In the genomic region with DNA sequence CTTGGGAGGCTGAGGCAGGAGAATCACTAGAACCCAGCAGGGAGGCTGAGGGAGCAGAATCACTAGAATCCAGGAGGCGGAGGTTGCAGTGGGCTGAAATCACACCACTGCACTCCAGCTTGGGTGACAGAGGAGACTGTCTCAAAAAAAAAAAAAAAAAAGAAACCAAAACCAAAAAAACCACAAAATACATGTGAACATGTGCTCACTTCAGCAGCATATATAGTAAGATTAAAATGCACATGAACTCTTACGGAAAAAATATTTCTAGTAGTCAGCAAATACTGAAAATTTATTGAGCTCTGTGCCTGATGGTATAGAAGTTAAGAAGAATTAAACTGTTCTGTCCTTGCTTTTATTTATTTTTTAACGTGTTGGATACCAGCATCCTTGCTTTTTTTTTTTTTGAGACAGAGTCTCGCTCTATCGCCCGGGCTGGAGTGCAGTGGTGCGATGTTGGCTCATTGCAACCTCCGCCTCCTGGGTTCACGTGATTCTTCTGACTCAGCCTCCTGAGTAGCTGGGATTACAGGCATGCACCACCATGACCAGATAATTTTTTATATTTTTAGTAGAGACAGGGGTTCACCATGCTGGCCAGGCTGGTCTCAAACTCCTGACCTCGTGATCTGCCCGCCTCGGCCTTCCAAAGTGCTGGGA, we compare ENCODE assay signal across 14 cellular contexts. TPM values are rescaled to one million over a fixed set of nuclear protein-coding genes. Genes with fewer than 3 reads are reported as not detected.
A peak's percentile ranks its signal among the peaks of the same experiment; 100 is the strongest.
DNase-seq lines count a peak whose midpoint lies in the region; ATAC-seq, FAIRE-seq and TF ChIP-seq lines count a peak whose summit lies in the region.
"Had no signal": no experiment of that assay in that cellular context is flagged by ENCODE, and none has a peak within 500 bp of the region (broad histone marks: within the 10 kb centered on the region; RNA-seq: fewer than 3 reads in every experiment).

No MANE protein-coding gene starts in this region.

- H3K9me3 ChIP-seq in K562 (replicated peaks; ENCODE audit: control insufficient read depth, insufficient read depth, low read depth, low read length) (no peaks in the 10 kb centered on the region), PC-9 (ENCODE audit: insufficient read depth, low read depth) (no peaks in the 10 kb centered on the region)
- H3K9me3 ChIP-seq: upper lobe of right lung had no signal

- H3K4me3 ChIP-seq in K562 (no peak overlapping the region), PC-9 (no peak overlapping the region)
- H3K4me3 ChIP-seq: cardiac muscle cell, upper lobe of right lung had no signal

- no peak for TF ChIP-seq EP300 in K562 (IDR thresholded peaks at IDR 0.05; ENCODE audit: low read length)

- H4K20me1 ChIP-seq in K562 (replicated peaks; ENCODE audit: control insufficient read depth, insufficient read depth, low read length) (no peaks in the 10 kb centered on the region), PC-9 (ENCODE audit: insufficient read depth) (no peaks in the 10 kb centered on the region)

- H3K9me2 ChIP-seq in PC-9 (ENCODE audit: insufficient read depth) = no peaks in the 10 kb centered on the region

- no peak for TF ChIP-seq RAD21 in K562 (CRISPR knock-in tag; conservative IDR thresholded peaks at IDR 0.05 in 1 of 2, IDR thresholded peaks at IDR 0.05 in 1 of 2)

- ATAC-seq in GM18502 (IDR thresholded peaks at IDR 0.05; ENCODE audit: poor library complexity, unreplicated experiment) (peak; percentile 91), GM21528 (IDR thresholded peaks at IDR 0.05; ENCODE audit: low FRiP score, unreplicated experiment) (peak; percentile 68), K562 (no peak)
- ATAC-seq: foreskin keratinocyte, upper lobe of right lung had no signal

- no TSS peak for BruUV-seq in K562 (replicated peaks; lab: Mats Ljungman, UMichigan)
- BruUV-seq in PC-9 (replicated peaks; lab: Mats Ljungman, UMichigan) = no TSS peak

- CTCF ChIA-PET in K562 (lab: Yijun Ruan, JAX; ENCODE audit: low intra/inter-chr PET ratio) = no interaction called here
- CTCF ChIA-PET in PC-9 (lab: Charles Lee) = interaction anchor here (0.7 kb wide), 1 partner anchor 227 kb away, joined by 9 read pairs; no protein-coding TSS in a partner anchor

- H3K79me2 ChIP-seq in K562 (ENCODE audit: control insufficient read depth, insufficient read depth, low read length) (no peaks in the 10 kb centered on the region), PC-9 (ENCODE audit: low read depth) (no peaks in the 10 kb centered on the region)

- no peak for FAIRE-seq in K562 (lab: Jason Lieb, UNC)
- FAIRE-seq: H1 had no signal

- H2AFZ ChIP-seq in K562 (ENCODE audit: low read depth, low read length) (no peak overlapping the region), PC-9 (no peak overlapping the region)

- POLR2A ChIA-PET in K562 (lab: Yijun Ruan, JAX) = interaction anchor here (0.7 to 1.6 kb wide), 5 partner anchors 8 to 26 kb away, joined by 3 to 6 read pairs (median 3); a partner anchor contains a TSS
- POLR2A ChIA-PET in PC-9 (lab: Charles Lee; ENCODE audit: unreplicated experiment) = no interaction called here

- peaks cover under 1% of the 10 kb centered on the region; the same call in 1 of the 2 replicates for H3F3A ChIP-seq in PC-9 (ENCODE audit: insufficient read depth, low read depth)

- TF ChIP-seq CTCF in K562 (IDR thresholded peaks at IDR 0.05 in 2 of 3, conservative IDR thresholded peaks at IDR 0.05 in 1 of 3; ENCODE audit: insufficient read depth in 2 of 3, low read depth in 1 of 3, low read length in 3 of 3) (no peak), PC-9 (conservative IDR thresholded peaks at IDR 0.05) (no peak)

- H3K4me2 ChIP-seq in K562 (ENCODE audit: insufficient read depth, low read length) (no peak overlapping the region), PC-9 (no peak overlapping the region)

- H3K9me1 ChIP-seq in K562 (ENCODE audit: control insufficient read depth, insufficient read depth, low read length) = no peaks in the 10 kb centered on the region

- intact Hi-C loops in K562 (cut with micrococcal nuclease) = no loop called here
- intact Hi-C loops in PC-9 (cut with micrococcal nuclease; ENCODE audit: unreplicated experiment) = no loop called here

- no peak overlapping the region for H3K27ac ChIP-seq in K562 (ENCODE audit: extremely low read depth, low read depth, low read length)
- H3K27ac ChIP-seq in PC-9 = no peak overlapping the region
- H3K27ac ChIP-seq: cardiac muscle cell, foreskin keratinocyte, upper lobe of right lung had no signal

- DNase-seq in OCI-M1 (lab: John Stamatoyannopoulos, UW) = peak; percentile 57
- DNase-seq in K562 (ENCODE audit: extremely low read depth in 1 of 4, low spot score in 3 of 4) = no peak
- DNase-seq in NCI-H2081 treated with DMSO at 0.1 percent for 48 hours (lab: John Stamatoyannopoulos, UW) = no peak
- DNase-seq in globus pallidus (ENCODE audit: low spot score) = no peak
- DNase-seq in inferior parietal cortex (ENCODE audit: extremely low spot score) = no peak
- DNase-seq in PC-9 = no peak
- DNase-seq: DMS79 treated with DMSO at 0.1 percent for 48 hours, foreskin keratinocyte, NCI-H526 treated with DMSO at 0.1 percent for 48 hours, upper lobe of right lung had no signal

- no peak for TF ChIP-seq POLR2A in K562 (conservative IDR thresholded peaks at IDR 0.05)

- no peaks in the 10 kb centered on the region for H3K27me3 ChIP-seq in K562 (ENCODE audit: control insufficient read depth in 2 of 2, insufficient read depth in 2 of 2, low read length in 2 of 2)
- no peaks in the 10 kb centered on the region for H3K27me3 ChIP-seq in PC-9 (ENCODE audit: insufficient read depth, low read depth)
- H3K27me3 ChIP-seq: cardiac muscle cell, foreskin keratinocyte, upper lobe of right lung had no signal

- in situ Hi-C loops in K562 (cut with MboI) = no loop called here

- peaks cover 11 to 32% of the 10 kb centered on the region in 2 experiments; a peak in 4 of 5 replicates for H3K4me1 ChIP-seq in K562 (replicated peaks in 1 of 2; ENCODE audit: control insufficient read depth in 2 of 2, insufficient read depth in 2 of 2, low read length in 2 of 2)
- no peaks in the 10 kb centered on the region for H3K4me1 ChIP-seq in PC-9 (replicated peaks; ENCODE audit: insufficient read depth)
- H3K4me1 ChIP-seq: foreskin keratinocyte, upper lobe of right lung had no signal

- WGBS in K562 (ENCODE audit: insufficient coverage, low coverage, missing lambda C conversion rate) = 55% methylated on average over 12 of the region's 12 CpGs

- H3K9ac ChIP-seq in K562 (ENCODE audit: insufficient read depth in 1 of 2, low read depth in 2 of 2, low read length in 2 of 2) = no peak overlapping the region

- H3K36me3 ChIP-seq in K562 (ENCODE audit: control insufficient read depth, insufficient read depth, low read length) (no peaks in the 10 kb centered on the region), PC-9 (ENCODE audit: low read depth) (no peaks in the 10 kb centered on the region)
- H3K36me3 ChIP-seq: cardiac muscle cell, upper lobe of right lung had no signal

RNA-seq across cellular contexts. Expression of a gene that starts 9.6 kb away (rescaled TPM):
- 4.8 and 7.6 TPM in 2 replicates for total RNA-seq in K562 (2011; cell fraction: chromatin; rRNA removed; ENCODE audit: low replicate concordance)
- total RNA-seq in K562 (2011; cell fraction: nucleolus; rRNA removed) = 4.8 and 5.1 TPM in 2 replicates
- 5.8 and 8.5 TPM in 2 replicates for total RNA-seq in K562 (2011; cell fraction: nucleoplasm; rRNA removed)
- total RNA-seq in K562 (2014; rRNA removed) (2.7 and 3.2 TPM in 2 replicates), K562 (2014; rRNA removed; fragmentation: Illumina TruSeq; extraction: Trizol) (4.1 and 4.3 TPM in 2 replicates), K562 (2015; rRNA removed; fragmentation: Illumina TruSeq; extraction: Trizol) (3.7 and 4.3 TPM in 2 replicates), K562 (2021) (1.9 and 3.5 TPM in 2 replicates), PC-9 (2021) (11.8 and 14.5 TPM in 2 replicates)
- polyA plus RNA-seq in K562 (2011; rRNA removed) (5.5 and 5.9 TPM in 2 replicates), K562 (2014; fragmentation: Illumina TruSeq; extraction: Trizol) (4.1 and 4.2 TPM in 2 replicates), K562 (2014; fragmentation: Nextera tagmentation; extraction: Ambion mirVana) (1 to 10 TPM; 6.1 to 6.5 TPM), K562 (2014; rRNA removed) (3.2 and 3.7 TPM in 2 replicates)
- 4.7 and 4.9 TPM in 2 replicates for polyA plus RNA-seq in K562 (2011; cell fraction: cytosol; rRNA removed)
- polyA plus RNA-seq in K562 (2011; cell fraction: nucleus; rRNA removed) = 2.3 and 3.1 TPM in 2 replicates
- 2.6 and 6.6 TPM in 2 replicates for polyA plus RNA-seq in K562 (2012)
- 1.4 and 1.7 TPM in 2 replicates for polyA minus RNA-seq in K562 (2011; rRNA and poly(A)+ RNA removed)
- polyA minus RNA-seq in K562 (2011; cell fraction: cytosol; rRNA and poly(A)+ RNA removed) = 1.3 and 1.7 TPM in 2 replicates
- 1.3 and 2.7 TPM in 2 replicates for polyA minus RNA-seq in K562 (2011; cell fraction: nucleus; rRNA and poly(A)+ RNA removed)

RNA-seq across cellular contexts. Expression of a gene that starts 18.3 kb away (rescaled TPM):
- total RNA-seq in K562 (2011; cell fraction: chromatin; rRNA removed; ENCODE audit: low replicate concordance) = 85.6 and 109 TPM in 2 replicates
- 72.0 and 75.3 TPM in 2 replicates for total RNA-seq in K562 (2011; cell fraction: nucleolus; rRNA removed)
- 72.8 and 78.1 TPM in 2 replicates for total RNA-seq in K562 (2011; cell fraction: nucleoplasm; rRNA removed)
- 475 and 482 TPM in 2 replicates for total RNA-seq in K562 (2014; rRNA removed)
- total RNA-seq in K562 (2014; rRNA removed; fragmentation: Illumina TruSeq; extraction: Trizol) = 350 and 367 TPM in 2 replicates
- total RNA-seq in K562 (2015; rRNA removed; fragmentation: Illumina TruSeq; extraction: Trizol) = 425 and 438 TPM in 2 replicates
- total RNA-seq in K562 (2021) = 436 and 489 TPM in 2 replicates
- polyA plus RNA-seq in K562 (2011; rRNA removed) = 331 and 341 TPM in 2 replicates
- polyA plus RNA-seq in K562 (2011; cell fraction: cytosol; rRNA removed) = 281 and 294 TPM in 2 replicates
- 122 and 160 TPM in 2 replicates for polyA plus RNA-seq in K562 (2011; cell fraction: nucleus; rRNA removed)
- 322 and 499 TPM in 2 replicates for polyA plus RNA-seq in K562 (2012)
- polyA plus RNA-seq in K562 (2014; fragmentation: Illumina TruSeq; extraction: Trizol) = 450 and 461 TPM in 2 replicates
- polyA plus RNA-seq in K562 (2014; fragmentation: Nextera tagmentation; extraction: Ambion mirVana) = 100 to 1,000 TPM; 192 to 289 TPM
- polyA plus RNA-seq in K562 (2014; rRNA removed) = 390 and 416 TPM in 2 replicates
- polyA minus RNA-seq in K562 (2011; rRNA and poly(A)+ RNA removed) = 441 and 450 TPM in 2 replicates
- 190 and 194 TPM in 2 replicates for polyA minus RNA-seq in K562 (2011; cell fraction: cytosol; rRNA and poly(A)+ RNA removed)
- 39.4 and 62.3 TPM in 2 replicates for polyA minus RNA-seq in K562 (2011; cell fraction: nucleus; rRNA and poly(A)+ RNA removed)
- 267 and 337 TPM in 2 replicates for total RNA-seq in PC-9 (2021)

RNA-seq across cellular contexts. Expression of a gene that starts 55.9 kb away (rescaled TPM):
- not detected in 2 replicates for total RNA-seq in K562 (2011; cell fraction: chromatin; rRNA removed; ENCODE audit: low replicate concordance)
- total RNA-seq in K562 (2011; cell fraction: nucleolus; rRNA removed) = not detected in 2 replicates
- not detected in 2 replicates for total RNA-seq in K562 (2011; cell fraction: nucleoplasm; rRNA removed)
- total RNA-seq in K562 (2014; rRNA removed) (not detected in 2 replicates), K562 (2014; rRNA removed; fragmentation: Illumina TruSeq; extraction: Trizol) (not detected in 2 replicates), K562 (2015; rRNA removed; fragmentation: Illumina TruSeq; extraction: Trizol) (not detected in 2 replicates), K562 (2021) (not detected in 2 replicates), PC-9 (2021) (not detected in 2 replicates)
- polyA plus RNA-seq in K562 (2011; rRNA removed) (not detected in 2 replicates), K562 (2014; fragmentation: Illumina TruSeq; extraction: Trizol) (not detected in 2 replicates), K562 (2014; fragmentation: Nextera tagmentation; extraction: Ambion mirVana) (not detected), K562 (2014; rRNA removed) (0.94 TPM in 1 of 2 replicates, not detected in the other)
- 0.07 TPM in 1 of 2 replicates, not detected in the other for polyA plus RNA-seq in K562 (2011; cell fraction: cytosol; rRNA removed)
- polyA plus RNA-seq in K562 (2011; cell fraction: nucleus; rRNA removed) = not detected in 2 replicates
- 0.37 TPM in 1 of 2 replicates, not detected in the other for polyA plus RNA-seq in K562 (2012)
- polyA minus RNA-seq in K562 (2011; rRNA and poly(A)+ RNA removed) = not detected in 2 replicates
- not detected in 2 replicates for polyA minus RNA-seq in K562 (2011; cell fraction: cytosol; rRNA and poly(A)+ RNA removed)
- not detected in 2 replicates for polyA minus RNA-seq in K562 (2011; cell fraction: nucleus; rRNA and poly(A)+ RNA removed)
- total RNA-seq: cardiac muscle cell, foreskin keratinocyte, H1 had no signal
- polyA plus RNA-seq: cardiac muscle cell, foreskin keratinocyte, H1 had no signal
